Comparison of ENCODE assay signal across 8 cellular contexts in the genomic region with DNA sequence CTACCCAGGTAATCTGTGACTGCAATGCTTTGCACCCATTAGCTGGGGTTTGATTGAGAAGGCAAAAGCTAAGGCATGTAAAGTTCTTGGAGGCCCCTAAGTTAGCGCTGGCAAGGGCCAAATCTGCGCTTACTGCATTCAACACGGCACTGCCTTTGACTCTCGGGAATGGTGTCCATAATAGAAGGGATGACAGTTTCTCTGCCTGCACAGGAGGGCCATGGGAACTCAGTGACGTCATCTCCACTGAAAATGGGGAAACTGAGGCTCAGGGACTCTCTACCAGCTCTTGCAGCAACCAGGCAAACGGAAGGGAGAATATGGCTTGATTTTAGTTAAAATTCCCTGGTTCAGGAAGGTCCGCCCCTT. TPM values are rescaled to one million over a fixed set of nuclear protein-coding genes. Genes with fewer than 3 reads are reported as not detected.
A peak's percentile ranks its signal among the peaks of the same experiment; 100 is the strongest.
DNase-seq lines count a peak whose midpoint lies in the region; ATAC-seq and TF ChIP-seq lines count a peak whose summit lies in the region.

No MANE protein-coding gene starts in this region.

- H3K4me3 ChIP-seq in GM12864 (ENCODE audit: low read depth, low read length) (peak overlapping the region; percentile 68), esophagus squamous epithelium (peak overlapping the region; percentile 37 to 76 (median 56))

- 8 to 22% methylated on average over 6 to 7 of the region's 7 CpGs for WGBS in esophagus squamous epithelium, 2 donors

- H3K9me3 Mint-ChIP-seq in progenitor cell of endocrine pancreas (ENCODE audit: low read depth) = no peaks in the 10 kb centered on the region

- peaks cover 8 to 39% (median 12%) of the 10 kb centered on the region in 3 donors for H3K4me1 ChIP-seq in esophagus squamous epithelium

- no peaks in the 10 kb centered on the region for H3K36me3 ChIP-seq in esophagus squamous epithelium

- H3K9me3 ChIP-seq in esophagus squamous epithelium = no peaks in the 10 kb centered on the region

- H3K27ac Mint-ChIP-seq in progenitor cell of endocrine pancreas = peak overlapping the region; percentile 99

- DNase-seq in GM12864 (ENCODE audit: low read depth) (no peak), RPMI8226 (peak; percentile 32), esophagus squamous epithelium (lab: John Stamatoyannopoulos, UW) (no peak), progenitor cell of endocrine pancreas (ENCODE audit: low spot score, unreplicated experiment) (no peak), hypothalamus (lab: John Stamatoyannopoulos, UW) (no peak)
- no peak for DNase-seq in stimulated activated naive CD4-positive, alpha-beta T cell treated with Interleukin-2 at 50 U/mL for 16 hours (lab: John Stamatoyannopoulos, UW)
- DNase-seq in effector CD4-positive, alpha-beta T cell = no peak

- no peak for TF ChIP-seq CTCF in GM12864 (IDR thresholded peaks at IDR 0.05; ENCODE audit: low read depth, low read length, missing control alignments)
- no peak for TF ChIP-seq CTCF in esophagus squamous epithelium (IDR thresholded peaks at IDR 0.05)
- TF ChIP-seq CTCF in progenitor cell of endocrine pancreas (IDR thresholded peaks at IDR 0.05; ENCODE audit: unreplicated experiment) = no peak

- H3K27ac ChIP-seq in esophagus squamous epithelium = peak overlapping the region; percentile 78 to 97 (median 92)

- TF ChIP-seq POLR2A in esophagus squamous epithelium (IDR thresholded peaks at IDR 0.05) = no peak

- H3K4me1 Mint-ChIP-seq in progenitor cell of endocrine pancreas (ENCODE audit: low read depth) = peaks cover 13% of the 10 kb centered on the region

- H3K27me3 Mint-ChIP-seq in progenitor cell of endocrine pancreas = no peaks in the 10 kb centered on the region

- intact Hi-C loops in esophagus squamous epithelium (cut with DNase I) = no loop called here

- H3K4me3 Mint-ChIP-seq in progenitor cell of endocrine pancreas (ENCODE audit: low read depth) = peak overlapping the region; percentile 98

- no peak for ATAC-seq in HG03460 (IDR thresholded peaks at IDR 0.05; ENCODE audit: unreplicated experiment)

- peaks cover 2% of the 10 kb centered on the region for H3K36me3 Mint-ChIP-seq in progenitor cell of endocrine pancreas (ENCODE audit: insufficient read depth)

- H3K27me3 ChIP-seq in esophagus squamous epithelium = no peaks in the 10 kb centered on the region

RNA-seq across cellular contexts. Expression of a gene that starts 0.5 kb away (rescaled TPM):
- 1 to 10 TPM; 1.5 to 5.9 (median 5.5) TPM for total RNA-seq in esophagus squamous epithelium
- total RNA-seq in progenitor cell of endocrine pancreas = 13.9 and 14.0 TPM in 2 replicates

RNA-seq across cellular contexts. Expression of a gene that starts 8.5 kb away (rescaled TPM):
- total RNA-seq in esophagus squamous epithelium (1 to 10 TPM in 3 of 4 donors, under 1 TPM in 1; 0.95 to 1.8 (median 1.0) TPM), progenitor cell of endocrine pancreas (2.0 and 2.2 TPM in 2 replicates)

RNA-seq across cellular contexts. Expression of a gene that starts 13.7 kb away (rescaled TPM):
- total RNA-seq in esophagus squamous epithelium (10 to 100 TPM in 1 of 4 donors, 1 to 10 TPM in 1, under 1 TPM in 2; 0.49 to 11.0 (median 2.0) TPM), progenitor cell of endocrine pancreas (0.24 and 0.80 TPM in 2 replicates)

RNA-seq across cellular contexts. Expression of a gene that starts 20.3 kb away (rescaled TPM):
- total RNA-seq in esophagus squamous epithelium (1 to 10 TPM in 1 of 4 donors, not detected in 3; 6.4 TPM), progenitor cell of endocrine pancreas (0.20 and 0.48 TPM in 2 replicates)

RNA-seq across cellular contexts. Expression of a gene that starts 35.9 kb away (rescaled TPM):
- 1 to 10 TPM in 3 of 4 donors, under 1 TPM in 1; 0.53 to 6.9 (median 3.9) TPM for total RNA-seq in esophagus squamous epithelium
- total RNA-seq in progenitor cell of endocrine pancreas = 23.1 and 23.3 TPM in 2 replicates
